ENCODE assay signal across 23 cellular contexts in the genomic region with DNA sequence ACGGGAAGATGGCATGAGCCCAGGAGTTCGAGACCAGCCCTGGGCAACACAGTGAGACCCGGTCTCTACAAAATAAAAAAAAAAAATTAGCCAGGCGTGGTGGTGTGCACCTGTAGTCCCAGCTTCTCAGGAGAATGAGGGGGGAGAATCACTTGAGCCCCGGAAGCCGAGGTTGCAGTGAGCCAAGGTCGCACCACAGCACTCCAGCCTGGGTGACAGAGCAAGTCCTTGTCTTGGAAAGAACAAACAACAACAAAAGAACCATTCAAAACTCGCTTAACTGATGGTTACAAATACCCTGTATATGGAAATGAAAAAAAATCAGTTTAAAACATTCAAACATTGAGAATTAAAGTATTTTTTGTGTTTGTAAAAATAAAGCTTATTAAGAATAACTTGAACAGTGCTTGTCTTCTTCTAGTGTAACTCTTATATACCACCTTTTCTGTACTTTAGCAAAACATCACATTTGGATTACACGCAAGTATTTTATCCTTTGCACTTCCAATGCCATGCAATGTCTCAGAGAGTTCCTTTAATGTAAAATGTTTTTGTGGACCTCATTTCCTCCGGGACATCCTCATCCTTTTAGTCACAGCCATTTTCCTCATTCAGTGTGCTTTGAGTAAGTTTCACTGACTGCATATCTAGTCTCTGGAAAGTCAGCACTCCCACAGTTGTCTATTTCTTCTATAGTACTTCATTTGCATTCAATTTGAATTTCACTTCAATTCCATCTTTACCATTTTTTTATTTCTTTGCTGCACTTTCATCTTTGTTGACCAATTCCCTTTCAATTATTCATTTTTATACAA.
A peak's percentile ranks its signal among the peaks of the same experiment; 100 is the strongest.
DNase-seq lines count a peak whose midpoint lies in the region; ATAC-seq and TF ChIP-seq lines count a peak whose summit lies in the region.
"Had no signal": no experiment of that assay in that cellular context is flagged by ENCODE, and none has a peak within 500 bp of the region (broad histone marks: within the 10 kb centered on the region; RNA-seq: fewer than 3 reads in every experiment).

No MANE protein-coding gene starts in this region.

- H2BK15ac ChIP-seq in mesendoderm (replicated peaks; ENCODE audit: low read depth), result no peak overlapping the region

- H3K9ac ChIP-seq in PC-3 (ENCODE audit: low read length) (no peak overlapping the region), endodermal cell (ENCODE audit: extremely low read depth, low read length, poor library complexity, severe bottlenecking) (no peak overlapping the region), mesendoderm (ENCODE audit: low read length) (no peak overlapping the region)

- no peak overlapping the region for H3K56ac ChIP-seq in mesendoderm (ENCODE audit: low read length)

- no peak overlapping the region for H3K27ac Mint-ChIP-seq in endodermal cell
- H3K27ac Mint-ChIP-seq in neural crest cell (ENCODE audit: unreplicated experiment), result no peak overlapping the region
- H3K27ac Mint-ChIP-seq in effector memory CD8-positive, alpha-beta T cell, result no peak overlapping the region
- H3K27ac Mint-ChIP-seq: activated B cell treated with CpG ODN at 0.5 μM for 24 hours; activated naive CD4-positive, alpha-beta T cell treated with anti-CD3 and anti-CD28 coated beads, Interleukin-2, amount 50 U/mL, for 24 hours; activated T-helper 1 cell treated with anti-CD3 and anti-CD28 coated beads, Interleukin-12 subunit alpha, Interleukin-12 subunit beta, Interleukin-2, Interleukin-4 antibody, amounts not matched to agents 30 ng/mL and 10 ng/mL and 1 ng/mL, durations not matched to agents 14 hours and 24 hours and 36 hours; CD8-positive, alpha-beta memory T cell; immature natural killer cell; natural killer cell had no signal

- peaks cover 13% of the 10 kb centered on the region for H3K9me3 Mint-ChIP-seq in endodermal cell
- peaks cover 4% of the 10 kb centered on the region for H3K9me3 Mint-ChIP-seq in neural crest cell
- H3K9me3 Mint-ChIP-seq in effector memory CD8-positive, alpha-beta T cell, result no peaks in the 10 kb centered on the region
- H3K9me3 Mint-ChIP-seq: activated naive CD4-positive, alpha-beta T cell treated with anti-CD3 and anti-CD28 coated beads, Interleukin-2, amount 50 U/mL, for 24 hours; activated T-helper 1 cell treated with anti-CD3 and anti-CD28 coated beads, Interleukin-12 subunit alpha, Interleukin-12 subunit beta, Interleukin-2, Interleukin-4 antibody, amounts not matched to agents 30 ng/mL and 10 ng/mL and 1 ng/mL, durations not matched to agents 14 hours and 24 hours and 36 hours; central memory CD8-positive, alpha-beta T cell had no signal

- H2BK5ac ChIP-seq in mesendoderm (ENCODE audit: low read length), result no peak overlapping the region

- H3F3A ChIP-seq in PC-3 (ENCODE audit: low read length, unreplicated experiment), result no peaks in the 10 kb centered on the region

- H3K36me3 ChIP-seq in PC-3 (ENCODE audit: low read depth, low read length) (no peaks in the 10 kb centered on the region), endodermal cell (ENCODE audit: control insufficient read depth, insufficient read depth, low read length) (no peaks in the 10 kb centered on the region), testis (ENCODE audit: low read depth, missing control alignments) (no peaks in the 10 kb centered on the region), mesendoderm (ENCODE audit: control insufficient read depth, insufficient read depth, low read length) (no peaks in the 10 kb centered on the region)
- H3K36me3 ChIP-seq: ascending aorta, left lung, prostate gland, uterus had no signal

- no peaks in the 10 kb centered on the region for H3K36me3 Mint-ChIP-seq in endodermal cell (ENCODE audit: low read depth)
- H3K36me3 Mint-ChIP-seq in neural crest cell (ENCODE audit: low read depth), result peaks cover 3% of the 10 kb centered on the region
- peaks cover 3% of the 10 kb centered on the region for H3K36me3 Mint-ChIP-seq in effector memory CD8-positive, alpha-beta T cell (ENCODE audit: insufficient read depth)
- H3K36me3 Mint-ChIP-seq: activated naive CD4-positive, alpha-beta T cell treated with anti-CD3 and anti-CD28 coated beads, Interleukin-2, amount 50 U/mL, for 24 hours; immature natural killer cell had no signal

- H4K20me1 ChIP-seq in PC-3 (ENCODE audit: low read length), result no peaks in the 10 kb centered on the region

- H3K27ac ChIP-seq in PC-3 (ENCODE audit: low read length) (no peak overlapping the region), endodermal cell (ENCODE audit: low read depth, low read length) (no peak overlapping the region), testis (peak overlapping the region in 1 of 2 donors; percentile 14), mesendoderm (ENCODE audit: low read depth, low read length) (no peak overlapping the region)
- H3K27ac ChIP-seq: ascending aorta, hepatocyte, left lung, prostate gland had no signal

- CTCF ChIA-PET in PC-3 (lab: Charles Lee), result no interaction called here

- H3K9me3 ChIP-seq in PC-3 (ENCODE audit: low read length) (no peaks in the 10 kb centered on the region), endodermal cell (ENCODE audit: control insufficient read depth, low read length) (peaks cover 24% of the 10 kb centered on the region), testis (no peaks in the 10 kb centered on the region)
- H3K9me3 ChIP-seq: ascending aorta, left lung, prostate gland, uterus had no signal

- WGBS in endodermal cell (ENCODE audit: insufficient coverage in 1 of 2, insufficient read length in 1 of 2), 2 experiments, result 91 to 93% methylated on average over 6 to 10 of the region's 10 CpGs
- WGBS in testis, 2 donors, result 63 to 64% methylated on average over 10 of the region's 10 CpGs
- no CpG with 5 or more reads among the region's 10 CpGs for WGBS in mesendoderm (ENCODE audit: extremely low coverage, insufficient coverage, low lambda C conversion rate)

- no peak overlapping the region for H2AK5ac ChIP-seq in mesendoderm (ENCODE audit: low read length)

- intact Hi-C loops in PC-3 (cut with micrococcal nuclease), result no loop called here
- intact Hi-C loops in testis (cut with DNase I; ENCODE audit: low total_unique reads), result no loop called here

- H3K4me2 ChIP-seq in PC-3 (ENCODE audit: low read length) (peak overlapping the region; percentile 21), mesendoderm (ENCODE audit: low read length) (no peak overlapping the region)

- H3K4me1 ChIP-seq in PC-3 (ENCODE audit: insufficient read depth, low read length) (peaks cover 8% of the 10 kb centered on the region; the same call in 1 of the 2 replicates), endodermal cell (ENCODE audit: control insufficient read depth, insufficient read depth, low read length) (no peaks in the 10 kb centered on the region), testis (peaks cover 6% of the 10 kb centered on the region), mesendoderm (ENCODE audit: control insufficient read depth, low read depth, low read length) (no peaks in the 10 kb centered on the region)
- H3K4me1 ChIP-seq: ascending aorta, left lung, prostate gland, uterus had no signal

- 0 out of 2 replicates have a peak, but pooled peaks cover 5% of the 10 kb centered on the region for H3K27me3 ChIP-seq in PC-3 (ENCODE audit: low read length)
- H3K27me3 ChIP-seq in endodermal cell (ENCODE audit: control insufficient read depth, insufficient read depth, low read length, poor library complexity, severe bottlenecking), result peaks cover 26% of the 10 kb centered on the region
- no peaks in the 10 kb centered on the region for H3K27me3 ChIP-seq in testis
- peaks cover 12% of the 10 kb centered on the region for H3K27me3 ChIP-seq in mesendoderm (ENCODE audit: insufficient read depth, low read length, poor library complexity)
- H3K27me3 ChIP-seq: ascending aorta, uterus had no signal

- H3K4me1 Mint-ChIP-seq in endodermal cell (peaks cover 6% of the 10 kb centered on the region), neural crest cell (peaks cover 11% of the 10 kb centered on the region)
- H3K4me1 Mint-ChIP-seq in effector memory CD8-positive, alpha-beta T cell (ENCODE audit: low read depth in 2 of 2), result no peaks in the 10 kb centered on the region
- H3K4me1 Mint-ChIP-seq: activated B cell treated with CpG ODN at 0.5 μM for 24 hours; activated naive CD4-positive, alpha-beta T cell treated with anti-CD3 and anti-CD28 coated beads, Interleukin-2, amount 50 U/mL, for 24 hours; CD8-positive, alpha-beta memory T cell; central memory CD8-positive, alpha-beta T cell; natural killer cell had no signal

- no peak overlapping the region for H3K4ac ChIP-seq in mesendoderm (ENCODE audit: low read depth, low read length)

- H3K18ac ChIP-seq in mesendoderm (ENCODE audit: low read length), result no peak overlapping the region

- BruUV-seq in PC-3 (replicated peaks; lab: Mats Ljungman, UMichigan), result no TSS peak

- H3K79me2 ChIP-seq in PC-3 (ENCODE audit: low read length) (no peaks in the 10 kb centered on the region), mesendoderm (ENCODE audit: control insufficient read depth, insufficient read depth, low read length) (no peaks in the 10 kb centered on the region)
- H3K79me2 ChIP-seq: hepatocyte had no signal

- peak overlapping the region; percentile 67; the same call in 1 of the 2 replicates for H2AFZ ChIP-seq in PC-3 (ENCODE audit: low read length)
- H2AFZ ChIP-seq: hepatocyte had no signal

- ATAC-seq in PC-3, result no peak
- ATAC-seq in effector memory CD8-positive, alpha-beta T cell (replicated peaks), result no peak
- ATAC-seq in GM18868 (IDR thresholded peaks at IDR 0.05; ENCODE audit: unreplicated experiment), result no peak
- ATAC-seq: natural killer cell, Right ventricle myocardium inferior had no signal

- DNase-seq in PC-3 (peak; percentile 11), endodermal cell (no peak), neural crest cell (ENCODE audit: low read depth, low spot score) (no peak), testis (peak; percentile 41), mesendoderm (no peak)
- DNase-seq in effector memory CD8-positive, alpha-beta T cell, result no peak
- DNase-seq: activated B cell treated with CpG ODN at 0.5 μM for 24 hours; CD8-positive, alpha-beta memory T cell; immature natural killer cell; natural killer cell; NCI-H2081 treated with DMSO at 0.1 percent for 48 hours; NCI-H82; T1000; uterus had no signal

- no peak overlapping the region for H2BK120ac ChIP-seq in mesendoderm (ENCODE audit: low read depth, low read length)

- H4K8ac ChIP-seq in mesendoderm (ENCODE audit: low read depth, low read length), result no peak overlapping the region

- no peaks in the 10 kb centered on the region for H3K79me1 ChIP-seq in mesendoderm (ENCODE audit: low read length)

- POLR2A ChIA-PET in PC-3 (lab: Charles Lee; ENCODE audit: unreplicated experiment), result no interaction called here

- H3K4me3 Mint-ChIP-seq in endodermal cell (peak overlapping the region; percentile 51), neural crest cell (peak overlapping the region; percentile 82)
- H3K4me3 Mint-ChIP-seq in effector memory CD8-positive, alpha-beta T cell, result no peak overlapping the region
- H3K4me3 Mint-ChIP-seq: activated B cell treated with CpG ODN at 0.5 μM for 24 hours; activated naive CD4-positive, alpha-beta T cell treated with anti-CD3 and anti-CD28 coated beads, Interleukin-2, amount 50 U/mL, for 24 hours; activated T-helper 1 cell treated with anti-CD3 and anti-CD28 coated beads, Interleukin-12 subunit alpha, Interleukin-12 subunit beta, Interleukin-2, Interleukin-4 antibody, amounts not matched to agents 30 ng/mL and 10 ng/mL and 1 ng/mL, durations not matched to agents 14 hours and 24 hours and 36 hours; CD8-positive, alpha-beta memory T cell; central memory CD8-positive, alpha-beta T cell had no signal

- no peak overlapping the region for H3K23ac ChIP-seq in mesendoderm (ENCODE audit: low read length)

- H3K27me3 Mint-ChIP-seq in endodermal cell (ENCODE audit: insufficient read depth) (peaks cover 45% of the 10 kb centered on the region), neural crest cell (ENCODE audit: low read depth) (peaks cover 53% of the 10 kb centered on the region)
- H3K27me3 Mint-ChIP-seq in effector memory CD8-positive, alpha-beta T cell, result peaks cover 40 to 52% of the 10 kb centered on the region in 2 donors

- TF ChIP-seq POLR2A in testis (IDR thresholded peaks at IDR 0.05), result no peak

- no peaks in the 10 kb centered on the region for H3K9me2 ChIP-seq in PC-3 (replicated peaks; ENCODE audit: low read length)

- H4K5ac ChIP-seq in mesendoderm (ENCODE audit: low read length), result no peak overlapping the region

- H3K4me3 ChIP-seq in PC-3 (ENCODE audit: low read length) (no peak overlapping the region), endodermal cell (ENCODE audit: low read length) (no peak overlapping the region), testis (peak overlapping the region; percentile 25 to 30), mesendoderm (ENCODE audit: low read length) (no peak overlapping the region)
- H3K4me3 ChIP-seq: hepatocyte, left lung, prostate gland, uterus had no signal

- no peak for TF ChIP-seq CTCF in PC-3 (conservative IDR thresholded peaks at IDR 0.05; ENCODE audit: low read depth, low read length)
- no peak for TF ChIP-seq CTCF in endodermal cell (conservative IDR thresholded peaks at IDR 0.05)
- no peak for TF ChIP-seq CTCF in neural crest cell (conservative IDR thresholded peaks at IDR 0.05)
- no peak for TF ChIP-seq CTCF in testis (IDR thresholded peaks at IDR 0.05)

Comparison
In these comparisons a context has a peak if more than half of its experiments do, and no peak if none do; other contexts are left out.
1. DNase-seq: peak in PC-3 (single experiment) and testis (single experiment); none in endodermal cell (single experiment), neural crest cell (single experiment), effector memory CD8-positive, alpha-beta T cell (0 of 3) and mesendoderm (single experiment).
2. H3K4me3 ChIP-seq: peak in testis (2 of 2); none in PC-3 (single experiment), endodermal cell (single experiment) and mesendoderm (single experiment).
3. H3K4me3 Mint-ChIP-seq: peak in endodermal cell (single experiment) and neural crest cell (single experiment); none in effector memory CD8-positive, alpha-beta T cell (0 of 2).